ENCODE assay signal across 10 cellular contexts in genomic region chr3:95539950-95540483, GRCh38.
"Had no signal": no experiment of that assay in that cellular context is flagged by ENCODE, and none has a peak within 500 bp of the region (broad histone marks: within the 10 kb centered on the region; RNA-seq: fewer than 3 reads in every experiment).

No MANE protein-coding gene starts in this region.

- FAIRE-seq: H1, H54, HepG2 had no signal

- H3K27ac ChIP-seq: GM23248, KMS-11 had no signal

- H3K4me3 ChIP-seq: GM23248 had no signal

- H3K36me3 Mint-ChIP-seq: IgD-negative memory B cell had no signal

- H3K27me3 Mint-ChIP-seq: IgD-negative memory B cell had no signal

- H2AFZ ChIP-seq: GM23248 had no signal

- ATAC-seq: HepG2 had no signal

- DNase-seq: GM23248, H9, HCEC 1CT, Karpas-422, KBM-7 had no signal

- H3K4me3 Mint-ChIP-seq: H9, IgD-negative memory B cell had no signal

- H3K4me1 Mint-ChIP-seq: IgD-negative memory B cell had no signal

- H3K9ac ChIP-seq: GM23248, KMS-11 had no signal

- H3K27ac Mint-ChIP-seq: H9, IgD-negative memory B cell had no signal

- H3K4me2 ChIP-seq: KMS-11 had no signal
